Comparison of ENCODE assay signal across 1 cellular context in genomic region chr15:96327155-96327741, GRCh38.
TF ChIP-seq lines count a peak whose summit lies in the region.

No MANE protein-coding gene starts in this region.

TF ChIP-seq in H1, 55 proteins besides CTCF, POLR2A, EP300 and RAD21 (continued from another document):
- no peak for TF ChIP-seq USF2 (IDR thresholded peaks at IDR 0.05; ENCODE audit: low read length)
- no peak for TF ChIP-seq RNF2 (IDR thresholded peaks at IDR 0.05; ENCODE audit: borderline replicate concordance, low read depth, low read length, missing control alignments, poor library complexity, severe bottlenecking)
- no peak for TF ChIP-seq SUZ12 (IDR thresholded peaks at IDR 0.05; ENCODE audit: low read length)
- TF ChIP-seq CBX8 (IDR thresholded peaks at IDR 0.05; ENCODE audit: borderline replicate concordance, low read depth, low read length) = no peak
- no peak for TF ChIP-seq CREB1 (IDR thresholded peaks at IDR 0.05)
- no peak for TF ChIP-seq YY1 (IDR thresholded peaks at IDR 0.05; ENCODE audit: low read depth, low read length)
- no peak for TF ChIP-seq JUN (IDR thresholded peaks at IDR 0.05; ENCODE audit: low read depth, low read length)
- no peak for TF ChIP-seq TCF12 (IDR thresholded peaks at IDR 0.05; ENCODE audit: low read depth, low read length)
